ENCODE assay signal across 13 cellular contexts in the genomic region with DNA sequence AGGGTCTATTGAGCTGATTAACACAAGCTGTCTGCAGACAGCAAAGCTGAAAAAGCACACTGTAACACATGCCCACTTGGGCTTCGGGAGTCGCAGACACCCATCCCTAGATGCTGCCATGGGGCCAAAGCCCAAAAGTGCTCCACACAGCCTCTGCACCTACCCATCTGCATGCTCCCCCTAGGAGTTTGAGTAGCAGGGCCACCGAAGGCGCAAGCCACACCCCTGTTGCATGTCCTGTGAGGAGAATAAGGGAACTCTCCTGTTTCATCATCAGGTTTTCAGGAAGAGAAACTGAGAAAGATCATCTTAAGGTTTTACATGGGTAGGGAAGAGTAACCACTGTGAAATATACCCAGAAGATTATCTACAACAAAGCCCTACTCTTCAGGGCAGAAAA. TPM values are rescaled to one million over a fixed set of nuclear protein-coding genes. Genes with fewer than 3 reads are reported as not detected.
"Had no signal": no experiment of that assay in that cellular context is flagged by ENCODE, and none has a peak within 500 bp of the region (broad histone marks: within the 10 kb centered on the region; RNA-seq: fewer than 3 reads in every experiment).

No MANE protein-coding gene starts in this region.

- H3K9me3 ChIP-seq: pancreas had no signal

- H3K4me1 ChIP-seq: pancreas had no signal

- H3K4me3 Mint-ChIP-seq: activated naive CD4-positive, alpha-beta T cell treated with anti-CD3 and anti-CD28 coated beads for 36 hours; activated naive CD8-positive, alpha-beta T cell treated with anti-CD3 and anti-CD28 coated beads, Interleukin-2, amount 50 U/mL, for 24 hours; activated T-helper 17 cell treated with anti-CD3 and anti-CD28 coated beads, Interleukin-2, amount 50 U/mL, for 72 hours; immature natural killer cell had no signal

- H3K27me3 ChIP-seq: pancreas had no signal

- H3K4me1 Mint-ChIP-seq: activated T-helper 17 cell treated with anti-CD3 and anti-CD28 coated beads, Interleukin-2, amount 50 U/mL, for 72 hours had no signal

- H3K4me3 ChIP-seq: pancreas, transverse colon had no signal

- ATAC-seq: activated CD4-positive, CD25-positive, alpha-beta regulatory T cell treated with anti-CD3 and anti-CD28 coated beads, Interleukin-2, amount 50 U/mL, for 24 hours; activated naive CD8-positive, alpha-beta T cell treated with anti-CD3 and anti-CD28 coated beads, Interleukin-2, amount 50 U/mL, for 24 hours; activated T-helper 17 cell treated with anti-CD3 and anti-CD28 coated beads, Interleukin-2, amount 50 U/mL, for 72 hours; naive thymus-derived CD8-positive, alpha-beta T cell had no signal

- H3K27me3 Mint-ChIP-seq: activated T-helper 17 cell treated with anti-CD3 and anti-CD28 coated beads, Interleukin-2, amount 50 U/mL, for 72 hours had no signal

- H3K27ac Mint-ChIP-seq: activated naive CD4-positive, alpha-beta T cell treated with anti-CD3 and anti-CD28 coated beads for 36 hours; activated naive CD8-positive, alpha-beta T cell treated with anti-CD3 and anti-CD28 coated beads, Interleukin-2, amount 50 U/mL, for 24 hours; activated T-helper 17 cell treated with anti-CD3 and anti-CD28 coated beads, Interleukin-2, amount 50 U/mL, for 72 hours; immature natural killer cell; naive thymus-derived CD8-positive, alpha-beta T cell had no signal

- DNase-seq: activated naive CD4-positive, alpha-beta T cell treated with anti-CD3 and anti-CD28 coated beads for 36 hours; activated naive CD8-positive, alpha-beta T cell treated with anti-CD3 and anti-CD28 coated beads, Interleukin-2, amount 50 U/mL, for 24 hours; dermis blood vessel endothelial cell; head of caudate nucleus; immature natural killer cell; mammary epithelial cell; naive thymus-derived CD8-positive, alpha-beta T cell; stimulated activated CD4-positive, alpha-beta T cell treated with anti-CD3 and anti-CD28 coated beads, Interleukin-4, amount 100 ng/mL, for 24 hours; stimulated activated naive CD4-positive, alpha-beta T cell treated with Interleukin-2 at 50 U/mL for 16 hours; transverse colon had no signal

- H3K27ac ChIP-seq: pancreas, transverse colon had no signal

- H3K36me3 ChIP-seq: pancreas, transverse colon had no signal

- H3K36me3 Mint-ChIP-seq: immature natural killer cell had no signal

RNA-seq across cellular contexts. Expression of gene ST8SIA1, which starts 5.6 kb away (rescaled TPM):
- polyA plus RNA-seq: immature natural killer cell had no signal
